In genomic region chr16:2475413-2476344, GRCh38 we compare ENCODE assay signal across 7 cellular contexts. TPM values are rescaled to one million over a fixed set of nuclear protein-coding genes. Genes with fewer than 3 reads are reported as not detected.
DNase-seq lines count a peak whose midpoint lies in the region; ATAC-seq and TF ChIP-seq lines count a peak whose summit lies in the region.

No MANE protein-coding gene starts in this region.

- H3K27me3 ChIP-seq in esophagus squamous epithelium (peaks cover 4 to 38% (median 13%) of the 10 kb centered on the region in 4 donors), parathyroid adenoma (ENCODE audit: control insufficient read depth, insufficient read depth, low read length) (no peaks in the 10 kb centered on the region)

- peaks cover 9% of the 10 kb centered on the region for H3K4me1 Mint-ChIP-seq in activated CD4-positive, alpha-beta T cell treated with anti-CD3 and anti-CD28 coated beads, Interleukin-2, amount 10 ng/mL, durations not matched to agents 7 days and 5 days

- H3K9ac ChIP-seq in parathyroid adenoma: no peak overlapping the region

- peak; percentile 72 for DNase-seq in GM13977 (ENCODE audit: low spot score)
- DNase-seq in activated CD4-positive, alpha-beta T cell treated with anti-CD3 and anti-CD28 coated beads, Interleukin-2, amount 10 ng/mL, durations not matched to agents 7 days and 5 days: peak; percentile 34
- DNase-seq in esophagus squamous epithelium (lab: John Stamatoyannopoulos, UW): no peak
- DNase-seq in cortex of kidney (lab: John Stamatoyannopoulos, UW): no peak
- no peak for DNase-seq in dedifferentiated amniotic fluid mesenchymal stem cell (ENCODE audit: extremely low spot score)

- H3K4me2 ChIP-seq in parathyroid adenoma (ENCODE audit: low read length): peak overlapping the region; percentile 84

- H3K4me3 Mint-ChIP-seq in activated CD4-positive, alpha-beta T cell treated with anti-CD3 and anti-CD28 coated beads, Interleukin-2, amount 10 ng/mL, durations not matched to agents 7 days and 5 days: peak overlapping the region; percentile 58

- in situ Hi-C loops in GM13977 (cut with MboI; ENCODE audit: low pct_unique_long_range_greater_than_20kb, low sequenced_read_pairs, unreplicated experiment): no loop called here

- H2AFZ ChIP-seq in parathyroid adenoma: peak overlapping the region; percentile 81

- CTCF ChIA-PET in activated CD4-positive, alpha-beta T cell treated with anti-CD3 and anti-CD28 coated beads, Interleukin-2, amount 10 ng/mL, durations not matched to agents 7 days and 5 days (lab: Charles Lee): interaction anchor here (0.7 to 1.4 kb wide), 3 partner anchors 13 to 35 kb away, joined by 3 to 6 read pairs (median 4); no protein-coding TSS in a partner anchor

- no peaks in the 10 kb centered on the region for H3K9me3 Mint-ChIP-seq in activated CD4-positive, alpha-beta T cell treated with anti-CD3 and anti-CD28 coated beads, Interleukin-2, amount 10 ng/mL, durations not matched to agents 7 days and 5 days

- H3K4me1 ChIP-seq in esophagus squamous epithelium (peaks cover 21 to 56% (median 44%) of the 10 kb centered on the region in 3 donors), parathyroid adenoma (peaks cover 5% of the 10 kb centered on the region)

- ATAC-seq in HG03432 (IDR thresholded peaks at IDR 0.05; ENCODE audit: unreplicated experiment): peak; percentile 15

- H3K4me3 ChIP-seq in esophagus squamous epithelium (peak overlapping the region; percentile 51 to 75 (median 70)), parathyroid adenoma (ENCODE audit: low read depth, low read length) (peak overlapping the region; percentile 50)

- no peaks in the 10 kb centered on the region for H3K36me3 Mint-ChIP-seq in activated CD4-positive, alpha-beta T cell treated with anti-CD3 and anti-CD28 coated beads, Interleukin-2, amount 10 ng/mL, durations not matched to agents 7 days and 5 days (ENCODE audit: low read depth)

- POLR2A ChIA-PET in activated CD4-positive, alpha-beta T cell treated with anti-CD3 and anti-CD28 coated beads, Interleukin-2, amount 10 ng/mL, durations not matched to agents 7 days and 5 days (lab: Charles Lee): no interaction called here

- H3K9me3 ChIP-seq in esophagus squamous epithelium (no peaks in the 10 kb centered on the region), parathyroid adenoma (ENCODE audit: control insufficient read depth, low read length) (no peaks in the 10 kb centered on the region)

- TF ChIP-seq CTCF in GM13977 (IDR thresholded peaks at IDR 0.05; ENCODE audit: extremely low read depth, insufficient read depth, missing control alignments): no peak
- TF ChIP-seq CTCF in esophagus squamous epithelium (IDR thresholded peaks at IDR 0.05): no peak
- TF ChIP-seq CTCF in parathyroid adenoma (IDR thresholded peaks at IDR 0.05): no peak

- WGBS in esophagus squamous epithelium, 2 donors: 57% methylated on average over 10 of the region's 55 CpGs; no CpG with 5 or more reads in 1 of the 2 donors

- H3K27ac Mint-ChIP-seq in activated CD4-positive, alpha-beta T cell treated with anti-CD3 and anti-CD28 coated beads, Interleukin-2, amount 10 ng/mL, durations not matched to agents 7 days and 5 days: no peak overlapping the region

- H3K36me3 ChIP-seq in esophagus squamous epithelium (no peaks in the 10 kb centered on the region), parathyroid adenoma (ENCODE audit: control insufficient read depth, insufficient read depth, low read length) (no peaks in the 10 kb centered on the region)

- peaks cover 13% of the 10 kb centered on the region for H3K27me3 Mint-ChIP-seq in activated CD4-positive, alpha-beta T cell treated with anti-CD3 and anti-CD28 coated beads, Interleukin-2, amount 10 ng/mL, durations not matched to agents 7 days and 5 days

- TF ChIP-seq POLR2A in esophagus squamous epithelium (IDR thresholded peaks at IDR 0.05): no peak

- H3K27ac ChIP-seq in esophagus squamous epithelium (peak overlapping the region in 3 of 4 donors; percentile 75 to 84 (median 82)), parathyroid adenoma (no peak overlapping the region)

- intact Hi-C loops in esophagus squamous epithelium (cut with DNase I): no loop called here

- H3K79me2 ChIP-seq in parathyroid adenoma: no peaks in the 10 kb centered on the region

RNA-seq across cellular contexts. Expression of gene TBC1D24, which starts 0.8 kb away (rescaled TPM):
- total RNA-seq in activated CD4-positive, alpha-beta T cell treated with anti-CD3 and anti-CD28 coated beads, Interleukin-2, amount 10 ng/mL, durations not matched to agents 7 days and 5 days: 1 to 10 TPM; 8.1 TPM
- total RNA-seq in esophagus squamous epithelium: 1 to 10 TPM; 3.1 to 4.6 (median 3.7) TPM

RNA-seq across cellular contexts. Expression of gene NTN3, which starts 4.6 kb away (rescaled TPM):
- not detected for total RNA-seq in activated CD4-positive, alpha-beta T cell treated with anti-CD3 and anti-CD28 coated beads, Interleukin-2, amount 10 ng/mL, durations not matched to agents 7 days and 5 days
- under 1 TPM in 1 of 4 donors, not detected in 3; 0.38 TPM for total RNA-seq in esophagus squamous epithelium

RNA-seq across cellular contexts. Expression of gene TEDC2, which starts 15.8 kb away (rescaled TPM):
- total RNA-seq in activated CD4-positive, alpha-beta T cell treated with anti-CD3 and anti-CD28 coated beads, Interleukin-2, amount 10 ng/mL, durations not matched to agents 7 days and 5 days: 10 to 100 TPM; 15.5 to 21.4 TPM
- total RNA-seq in esophagus squamous epithelium: 10 to 100 TPM in 1 of 4 donors, 1 to 10 TPM in 3; 1.1 to 12.3 (median 4.4) TPM

RNA-seq across cellular contexts. Expression of gene ATP6V0C, which starts 38.1 kb away (rescaled TPM):
- 100 to 1,000 TPM; 103 to 111 TPM for total RNA-seq in activated CD4-positive, alpha-beta T cell treated with anti-CD3 and anti-CD28 coated beads, Interleukin-2, amount 10 ng/mL, durations not matched to agents 7 days and 5 days
- 100 to 1,000 TPM in 2 of 4 donors, 10 to 100 TPM in 2; 70.8 to 196 (median 125) TPM for total RNA-seq in esophagus squamous epithelium

RNA-seq across cellular contexts. Expression of gene AMDHD2, which starts 44.5 kb away (rescaled TPM):
- 10 to 100 TPM; 45.8 to 60.7 TPM for total RNA-seq in activated CD4-positive, alpha-beta T cell treated with anti-CD3 and anti-CD28 coated beads, Interleukin-2, amount 10 ng/mL, durations not matched to agents 7 days and 5 days
- 10 to 100 TPM; 11.6 to 23.9 (median 17.5) TPM for total RNA-seq in esophagus squamous epithelium

Comparison
In these comparisons a context has a peak if more than half of its experiments do, and no peak if none do; other contexts are left out.
1. DNase-seq: peak in GM13977 (single experiment) and activated CD4-positive, alpha-beta T cell treated with anti-CD3 and anti-CD28 coated beads, Interleukin-2, amount 10 ng/mL, durations not matched to agents 7 days and 5 days (single experiment); none in esophagus squamous epithelium (single experiment), cortex of kidney (single experiment) and dedifferentiated amniotic fluid mesenchymal stem cell (single experiment).